ENCODE assay signal across 2 cellular contexts in the genomic region with DNA sequence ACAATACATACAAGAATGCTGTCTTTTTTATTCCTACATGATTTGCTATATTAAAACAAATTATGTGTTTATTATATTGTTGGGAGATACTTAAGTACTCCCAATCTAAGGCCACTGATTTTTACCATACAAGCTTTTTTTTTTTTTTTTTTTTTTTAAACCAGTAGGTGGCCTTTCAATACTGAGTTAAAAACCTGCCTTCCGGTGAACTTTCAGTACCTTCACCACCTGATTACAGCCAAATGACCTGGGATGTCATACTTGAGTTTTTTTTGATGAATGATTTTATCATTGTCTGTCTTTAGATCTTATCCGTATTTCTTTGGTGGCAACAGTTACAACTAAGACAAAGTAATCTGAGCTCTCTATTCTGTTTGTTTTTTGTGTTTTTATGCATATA.
TF ChIP-seq lines count a peak whose summit lies in the region.

No MANE protein-coding gene starts in this region.

TF ChIP-seq in liver, 16 proteins besides CTCF, POLR2A, EP300 and RAD21 (continued from another document):
- TF ChIP-seq, protein P1, sequence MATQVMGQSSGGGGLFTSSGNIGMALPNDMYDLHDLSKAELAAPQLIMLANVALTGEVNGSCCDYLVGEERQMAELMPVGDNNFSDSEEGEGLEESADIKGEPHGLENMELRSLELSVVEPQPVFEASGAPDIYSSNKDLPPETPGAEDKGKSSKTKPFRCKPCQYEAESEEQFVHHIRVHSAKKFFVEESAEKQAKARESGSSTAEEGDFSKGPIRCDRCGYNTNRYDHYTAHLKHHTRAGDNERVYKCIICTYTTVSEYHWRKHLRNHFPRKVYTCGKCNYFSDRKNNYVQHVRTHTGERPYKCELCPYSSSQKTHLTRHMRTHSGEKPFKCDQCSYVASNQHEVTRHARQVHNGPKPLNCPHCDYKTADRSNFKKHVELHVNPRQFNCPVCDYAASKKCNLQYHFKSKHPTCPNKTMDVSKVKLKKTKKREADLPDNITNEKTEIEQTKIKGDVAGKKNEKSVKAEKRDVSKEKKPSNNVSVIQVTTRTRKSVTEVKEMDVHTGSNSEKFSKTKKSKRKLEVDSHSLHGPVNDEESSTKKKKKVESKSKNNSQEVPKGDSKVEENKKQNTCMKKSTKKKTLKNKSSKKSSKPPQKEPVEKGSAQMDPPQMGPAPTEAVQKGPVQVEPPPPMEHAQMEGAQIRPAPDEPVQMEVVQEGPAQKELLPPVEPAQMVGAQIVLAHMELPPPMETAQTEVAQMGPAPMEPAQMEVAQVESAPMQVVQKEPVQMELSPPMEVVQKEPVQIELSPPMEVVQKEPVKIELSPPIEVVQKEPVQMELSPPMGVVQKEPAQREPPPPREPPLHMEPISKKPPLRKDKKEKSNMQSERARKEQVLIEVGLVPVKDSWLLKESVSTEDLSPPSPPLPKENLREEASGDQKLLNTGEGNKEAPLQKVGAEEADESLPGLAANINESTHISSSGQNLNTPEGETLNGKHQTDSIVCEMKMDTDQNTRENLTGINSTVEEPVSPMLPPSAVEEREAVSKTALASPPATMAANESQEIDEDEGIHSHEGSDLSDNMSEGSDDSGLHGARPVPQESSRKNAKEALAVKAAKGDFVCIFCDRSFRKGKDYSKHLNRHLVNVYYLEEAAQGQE (IDR thresholded peaks at IDR 0.05): no peak
- TF ChIP-seq RXRA (IDR thresholded peaks at IDR 0.05): no peak
- TF ChIP-seq JUND (IDR thresholded peaks at IDR 0.05): no peak
- no peak for TF ChIP-seq HNF4A (conservative IDR thresholded peaks at IDR 0.05)
- TF ChIP-seq, protein P2, sequence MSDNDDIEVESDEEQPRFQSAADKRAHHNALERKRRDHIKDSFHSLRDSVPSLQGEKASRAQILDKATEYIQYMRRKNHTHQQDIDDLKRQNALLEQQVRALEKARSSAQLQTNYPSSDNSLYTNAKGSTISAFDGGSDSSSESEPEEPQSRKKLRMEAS (IDR thresholded peaks at IDR 0.05): no peak

TF ChIP-seq in HepG2, 621 proteins besides CTCF, POLR2A, EP300 and RAD21 (continued from another document):
- TF ChIP-seq, protein P3, sequence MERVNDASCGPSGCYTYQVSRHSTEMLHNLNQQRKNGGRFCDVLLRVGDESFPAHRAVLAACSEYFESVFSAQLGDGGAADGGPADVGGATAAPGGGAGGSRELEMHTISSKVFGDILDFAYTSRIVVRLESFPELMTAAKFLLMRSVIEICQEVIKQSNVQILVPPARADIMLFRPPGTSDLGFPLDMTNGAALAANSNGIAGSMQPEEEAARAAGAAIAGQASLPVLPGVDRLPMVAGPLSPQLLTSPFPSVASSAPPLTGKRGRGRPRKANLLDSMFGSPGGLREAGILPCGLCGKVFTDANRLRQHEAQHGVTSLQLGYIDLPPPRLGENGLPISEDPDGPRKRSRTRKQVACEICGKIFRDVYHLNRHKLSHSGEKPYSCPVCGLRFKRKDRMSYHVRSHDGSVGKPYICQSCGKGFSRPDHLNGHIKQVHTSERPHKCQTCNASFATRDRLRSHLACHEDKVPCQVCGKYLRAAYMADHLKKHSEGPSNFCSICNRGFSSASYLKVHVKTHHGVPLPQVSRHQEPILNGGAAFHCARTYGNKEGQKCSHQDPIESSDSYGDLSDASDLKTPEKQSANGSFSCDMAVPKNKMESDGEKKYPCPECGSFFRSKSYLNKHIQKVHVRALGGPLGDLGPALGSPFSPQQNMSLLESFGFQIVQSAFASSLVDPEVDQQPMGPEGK (CRISPR knock-in tag; IDR thresholded peaks at IDR 0.05): no peak
- TF ChIP-seq ZNF670 (CRISPR knock-in tag; IDR thresholded peaks at IDR 0.05; ENCODE audit: borderline replicate concordance): no peak
- no peak for TF ChIP-seq U2AF1 (optimal IDR thresholded peaks at IDR 0.05; ENCODE audit: low read depth, low read length)
- no peak for TF ChIP-seq ZNF552 (CRISPR knock-in tag; IDR thresholded peaks at IDR 0.05; ENCODE audit: borderline replicate concordance)
- TF ChIP-seq, protein P4, sequence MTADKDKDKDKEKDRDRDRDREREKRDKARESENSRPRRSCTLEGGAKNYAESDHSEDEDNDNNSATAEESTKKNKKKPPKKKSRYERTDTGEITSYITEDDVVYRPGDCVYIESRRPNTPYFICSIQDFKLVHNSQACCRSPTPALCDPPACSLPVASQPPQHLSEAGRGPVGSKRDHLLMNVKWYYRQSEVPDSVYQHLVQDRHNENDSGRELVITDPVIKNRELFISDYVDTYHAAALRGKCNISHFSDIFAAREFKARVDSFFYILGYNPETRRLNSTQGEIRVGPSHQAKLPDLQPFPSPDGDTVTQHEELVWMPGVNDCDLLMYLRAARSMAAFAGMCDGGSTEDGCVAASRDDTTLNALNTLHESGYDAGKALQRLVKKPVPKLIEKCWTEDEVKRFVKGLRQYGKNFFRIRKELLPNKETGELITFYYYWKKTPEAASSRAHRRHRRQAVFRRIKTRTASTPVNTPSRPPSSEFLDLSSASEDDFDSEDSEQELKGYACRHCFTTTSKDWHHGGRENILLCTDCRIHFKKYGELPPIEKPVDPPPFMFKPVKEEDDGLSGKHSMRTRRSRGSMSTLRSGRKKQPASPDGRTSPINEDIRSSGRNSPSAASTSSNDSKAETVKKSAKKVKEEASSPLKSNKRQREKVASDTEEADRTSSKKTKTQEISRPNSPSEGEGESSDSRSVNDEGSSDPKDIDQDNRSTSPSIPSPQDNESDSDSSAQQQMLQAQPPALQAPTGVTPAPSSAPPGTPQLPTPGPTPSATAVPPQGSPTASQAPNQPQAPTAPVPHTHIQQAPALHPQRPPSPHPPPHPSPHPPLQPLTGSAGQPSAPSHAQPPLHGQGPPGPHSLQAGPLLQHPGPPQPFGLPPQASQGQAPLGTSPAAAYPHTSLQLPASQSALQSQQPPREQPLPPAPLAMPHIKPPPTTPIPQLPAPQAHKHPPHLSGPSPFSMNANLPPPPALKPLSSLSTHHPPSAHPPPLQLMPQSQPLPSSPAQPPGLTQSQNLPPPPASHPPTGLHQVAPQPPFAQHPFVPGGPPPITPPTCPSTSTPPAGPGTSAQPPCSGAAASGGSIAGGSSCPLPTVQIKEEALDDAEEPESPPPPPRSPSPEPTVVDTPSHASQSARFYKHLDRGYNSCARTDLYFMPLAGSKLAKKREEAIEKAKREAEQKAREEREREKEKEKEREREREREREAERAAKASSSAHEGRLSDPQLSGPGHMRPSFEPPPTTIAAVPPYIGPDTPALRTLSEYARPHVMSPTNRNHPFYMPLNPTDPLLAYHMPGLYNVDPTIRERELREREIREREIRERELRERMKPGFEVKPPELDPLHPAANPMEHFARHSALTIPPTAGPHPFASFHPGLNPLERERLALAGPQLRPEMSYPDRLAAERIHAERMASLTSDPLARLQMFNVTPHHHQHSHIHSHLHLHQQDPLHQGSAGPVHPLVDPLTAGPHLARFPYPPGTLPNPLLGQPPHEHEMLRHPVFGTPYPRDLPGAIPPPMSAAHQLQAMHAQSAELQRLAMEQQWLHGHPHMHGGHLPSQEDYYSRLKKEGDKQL (CRISPR knock-in tag; IDR thresholded peaks at IDR 0.05; ENCODE audit: low read depth): no peak
- TF ChIP-seq SP1 (IDR thresholded peaks at IDR 0.05): no peak
- no peak for TF ChIP-seq SP1 (CRISPR knock-in tag; IDR thresholded peaks at IDR 0.05)
- TF ChIP-seq, protein P5, sequence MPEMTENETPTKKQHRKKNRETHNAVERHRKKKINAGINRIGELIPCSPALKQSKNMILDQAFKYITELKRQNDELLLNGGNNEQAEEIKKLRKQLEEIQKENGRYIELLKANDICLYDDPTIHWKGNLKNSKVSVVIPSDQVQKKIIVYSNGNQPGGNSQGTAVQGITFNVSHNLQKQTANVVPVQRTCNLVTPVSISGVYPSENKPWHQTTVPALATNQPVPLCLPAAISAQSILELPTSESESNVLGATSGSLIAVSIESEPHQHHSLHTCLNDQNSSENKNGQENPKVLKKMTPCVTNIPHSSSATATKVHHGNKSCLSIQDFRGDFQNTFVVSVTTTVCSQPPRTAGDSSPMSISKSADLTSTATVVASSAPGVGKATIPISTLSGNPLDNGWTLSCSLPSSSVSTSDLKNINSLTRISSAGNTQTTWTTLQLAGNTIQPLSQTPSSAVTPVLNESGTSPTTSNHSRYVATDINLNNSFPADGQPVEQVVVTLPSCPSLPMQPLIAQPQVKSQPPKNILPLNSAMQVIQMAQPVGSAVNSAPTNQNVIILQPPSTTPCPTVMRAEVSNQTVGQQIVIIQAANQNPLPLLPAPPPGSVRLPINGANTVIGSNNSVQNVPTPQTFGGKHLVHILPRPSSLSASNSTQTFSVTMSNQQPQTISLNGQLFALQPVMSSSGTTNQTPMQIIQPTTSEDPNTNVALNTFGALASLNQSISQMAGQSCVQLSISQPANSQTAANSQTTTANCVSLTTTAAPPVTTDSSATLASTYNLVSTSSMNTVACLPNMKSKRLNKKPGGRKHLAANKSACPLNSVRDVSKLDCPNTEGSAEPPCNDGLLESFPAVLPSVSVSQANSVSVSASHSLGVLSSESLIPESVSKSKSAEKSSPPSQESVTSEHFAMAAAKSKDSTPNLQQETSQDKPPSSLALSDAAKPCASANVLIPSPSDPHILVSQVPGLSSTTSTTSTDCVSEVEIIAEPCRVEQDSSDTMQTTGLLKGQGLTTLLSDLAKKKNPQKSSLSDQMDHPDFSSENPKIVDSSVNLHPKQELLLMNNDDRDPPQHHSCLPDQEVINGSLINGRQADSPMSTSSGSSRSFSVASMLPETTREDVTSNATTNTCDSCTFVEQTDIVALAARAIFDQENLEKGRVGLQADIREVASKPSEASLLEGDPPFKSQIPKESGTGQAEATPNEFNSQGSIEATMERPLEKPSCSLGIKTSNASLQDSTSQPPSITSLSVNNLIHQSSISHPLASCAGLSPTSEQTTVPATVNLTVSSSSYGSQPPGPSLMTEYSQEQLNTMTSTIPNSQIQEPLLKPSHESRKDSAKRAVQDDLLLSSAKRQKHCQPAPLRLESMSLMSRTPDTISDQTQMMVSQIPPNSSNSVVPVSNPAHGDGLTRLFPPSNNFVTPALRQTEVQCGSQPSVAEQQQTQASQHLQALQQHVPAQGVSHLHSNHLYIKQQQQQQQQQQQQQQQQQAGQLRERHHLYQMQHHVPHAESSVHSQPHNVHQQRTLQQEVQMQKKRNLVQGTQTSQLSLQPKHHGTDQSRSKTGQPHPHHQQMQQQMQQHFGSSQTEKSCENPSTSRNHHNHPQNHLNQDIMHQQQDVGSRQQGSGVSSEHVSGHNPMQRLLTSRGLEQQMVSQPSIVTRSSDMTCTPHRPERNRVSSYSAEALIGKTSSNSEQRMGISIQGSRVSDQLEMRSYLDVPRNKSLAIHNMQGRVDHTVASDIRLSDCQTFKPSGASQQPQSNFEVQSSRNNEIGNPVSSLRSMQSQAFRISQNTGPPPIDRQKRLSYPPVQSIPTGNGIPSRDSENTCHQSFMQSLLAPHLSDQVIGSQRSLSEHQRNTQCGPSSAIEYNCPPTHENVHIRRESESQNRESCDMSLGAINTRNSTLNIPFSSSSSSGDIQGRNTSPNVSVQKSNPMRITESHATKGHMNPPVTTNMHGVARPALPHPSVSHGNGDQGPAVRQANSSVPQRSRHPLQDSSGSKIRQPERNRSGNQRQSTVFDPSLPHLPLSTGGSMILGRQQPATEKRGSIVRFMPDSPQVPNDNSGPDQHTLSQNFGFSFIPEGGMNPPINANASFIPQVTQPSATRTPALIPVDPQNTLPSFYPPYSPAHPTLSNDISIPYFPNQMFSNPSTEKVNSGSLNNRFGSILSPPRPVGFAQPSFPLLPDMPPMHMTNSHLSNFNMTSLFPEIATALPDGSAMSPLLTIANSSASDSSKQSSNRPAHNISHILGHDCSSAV (CRISPR knock-in tag; IDR thresholded peaks at IDR 0.05; ENCODE audit: borderline replicate concordance): no peak
